12 cellular contexts compared by ENCODE assay signal in the genomic region with DNA sequence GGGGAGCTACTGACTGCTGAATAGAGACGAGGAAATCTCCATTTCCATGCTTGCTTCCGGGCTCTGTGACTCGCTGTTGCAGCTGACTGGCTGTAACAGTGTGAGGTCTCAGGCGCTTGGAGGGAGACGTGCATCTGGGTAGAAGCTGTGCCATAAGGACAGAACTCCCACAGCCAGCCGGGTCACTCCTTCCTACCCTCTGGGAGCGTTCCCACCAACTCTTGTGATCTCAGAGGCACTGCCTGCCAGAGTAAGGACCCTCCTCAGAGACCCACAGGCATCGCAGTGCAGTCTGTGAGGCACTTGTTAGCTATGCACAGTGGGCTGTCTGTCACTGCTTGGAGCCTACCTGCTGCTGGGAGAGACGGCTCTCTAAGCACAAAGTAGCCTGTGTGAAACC.
DNase-seq lines count a peak whose midpoint lies in the region; ATAC-seq and TF ChIP-seq lines count a peak whose summit lies in the region.
"Had no signal": no experiment of that assay in that cellular context is flagged by ENCODE, and none has a peak within 500 bp of the region (broad histone marks: within the 10 kb centered on the region; RNA-seq: fewer than 3 reads in every experiment).

No MANE protein-coding gene starts in this region.

- ATAC-seq in GM18505 (IDR thresholded peaks at IDR 0.05; ENCODE audit: unreplicated experiment), result peak; percentile 84
- ATAC-seq in HG03196 (IDR thresholded peaks at IDR 0.05; ENCODE audit: unreplicated experiment), result peak; percentile 64
- no peak for ATAC-seq in esophagus mucosa

- no peaks in the 10 kb centered on the region for H4K20me1 ChIP-seq in neural progenitor cell (ENCODE audit: low read depth)

- H3K27ac Mint-ChIP-seq in neural progenitor cell, result no peak overlapping the region
- H3K27ac Mint-ChIP-seq: activated T-cell treated with anti-CD3 and anti-CD28 coated beads, Interleukin-2, amount 50 U/mL, for 24 hours had no signal

- peak overlapping the region; percentile 46 for H3K4me3 Mint-ChIP-seq in neural progenitor cell
- H3K4me3 Mint-ChIP-seq: activated T-cell treated with anti-CD3 and anti-CD28 coated beads, Interleukin-2, amount 50 U/mL, for 24 hours had no signal

- H3K27ac ChIP-seq in coronary artery, result peak overlapping the region in 1 of 2 donors; percentile 22
- H3K27ac ChIP-seq in neural progenitor cell, result no peak overlapping the region

- H3K27me3 ChIP-seq in neural progenitor cell, result no peaks in the 10 kb centered on the region

- peaks cover 26% of the 10 kb centered on the region for H3F3A ChIP-seq in neural progenitor cell (ENCODE audit: low read depth)

- no peak overlapping the region for H3K9ac ChIP-seq in neural progenitor cell

- H3K36me3 Mint-ChIP-seq in neural progenitor cell, result no peaks in the 10 kb centered on the region

- H3K4me1 ChIP-seq in neural progenitor cell, result peaks cover 43% of the 10 kb centered on the region

- H3K79me2 ChIP-seq in neural progenitor cell (ENCODE audit: low read depth), result no peaks in the 10 kb centered on the region

- peaks cover 35% of the 10 kb centered on the region for H3K4me1 Mint-ChIP-seq in neural progenitor cell

- H3K36me3 ChIP-seq in neural progenitor cell, result no peaks in the 10 kb centered on the region

- H3K9me3 ChIP-seq in neural progenitor cell (ENCODE audit: low read depth), result no peaks in the 10 kb centered on the region

- H3K9me3 Mint-ChIP-seq in neural progenitor cell, result no peaks in the 10 kb centered on the region
- H3K9me3 Mint-ChIP-seq: activated T-cell treated with anti-CD3 and anti-CD28 coated beads, Interleukin-2, amount 50 U/mL, for 24 hours had no signal

- DNase-seq in coronary artery (ENCODE audit: low spot score) (no peak), neural progenitor cell (ENCODE audit: low spot score) (peak; percentile 39), COR-L47 (lab: John Stamatoyannopoulos, UW) (no peak), A172 (ENCODE audit: low spot score) (no peak), NOMO-1 treated with dmso at 0.1 percent for 144 hours (lab: John Stamatoyannopoulos, UW; ENCODE audit: unreplicated experiment) (no peak)
- DNase-seq: activated T-cell treated with anti-CD3 and anti-CD28 coated beads, Interleukin-2, amount 50 U/mL, for 24 hours; dermis blood vessel endothelial cell; KBM-7; T-helper 1 cell had no signal

- TF ChIP-seq CTCF in coronary artery (IDR thresholded peaks at IDR 0.05) (no peak), neural progenitor cell (IDR thresholded peaks at IDR 0.05) (no peak)

- H3K27me3 Mint-ChIP-seq in neural progenitor cell (ENCODE audit: insufficient read depth, low read depth), result peaks cover 14% of the 10 kb centered on the region
- H3K27me3 Mint-ChIP-seq: activated T-cell treated with anti-CD3 and anti-CD28 coated beads, Interleukin-2, amount 50 U/mL, for 24 hours had no signal

- peak overlapping the region; percentile 73 for H3K4me2 ChIP-seq in neural progenitor cell

- H2AFZ ChIP-seq in neural progenitor cell (replicated peaks), result peak overlapping the region; percentile 98

- H3K4me3 ChIP-seq in coronary artery (peak overlapping the region; percentile 34), neural progenitor cell (peak overlapping the region; percentile 28)

- TF ChIP-seq POLR2A in GM18505 (IDR thresholded peaks at IDR 0.05; ENCODE audit: borderline replicate concordance, extremely low read depth, insufficient read depth, insufficient read length), result no peak
